Comparison of ENCODE assay signal across 16 cellular contexts in the genomic region with DNA sequence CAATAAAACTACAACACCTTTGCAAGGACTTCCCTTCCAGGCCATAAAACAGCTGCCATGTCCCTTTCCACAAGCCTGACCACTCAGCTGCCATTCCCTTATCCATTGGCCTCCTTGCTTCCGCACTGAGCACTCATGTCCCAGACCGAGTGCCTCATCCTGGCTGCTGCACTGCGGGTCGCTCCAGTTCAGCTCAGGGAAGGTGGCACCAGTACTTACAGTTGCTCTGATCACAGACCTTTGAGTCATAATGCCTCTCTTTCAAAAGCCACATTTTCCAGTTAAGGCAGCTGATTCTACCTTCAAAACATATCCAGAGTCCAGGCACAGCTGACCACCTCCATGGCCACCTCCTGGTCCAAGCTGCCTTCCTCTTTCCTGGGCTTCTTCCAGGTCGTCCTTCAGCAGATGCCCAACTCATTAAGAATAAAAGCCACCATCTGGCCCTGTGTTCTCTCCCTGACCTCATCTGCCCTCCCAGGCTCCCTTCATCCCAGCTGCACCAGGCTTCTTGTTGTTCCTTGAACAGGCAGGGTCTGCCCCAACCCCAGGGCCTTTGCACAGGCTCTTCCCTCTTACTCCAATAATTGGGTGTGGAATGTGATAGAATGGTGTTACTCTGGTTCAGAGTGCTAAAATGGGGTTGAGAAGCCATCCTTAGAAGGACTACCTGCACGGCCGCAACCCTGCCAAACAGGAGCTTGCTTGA.
"Had no signal": no experiment of that assay in that cellular context is flagged by ENCODE, and none has a peak within 500 bp of the region (broad histone marks: within the 10 kb centered on the region; RNA-seq: fewer than 3 reads in every experiment).

No MANE protein-coding gene starts in this region.

- DNase-seq: effector memory CD8-positive, alpha-beta T cell; esophagus squamous epithelium; foreskin fibroblast; kidney glomerular epithelial cell; nephron progenitor cell; sigmoid colon; stimulated activated CD4-positive, alpha-beta T cell treated with anti-CD3 and anti-CD28 coated beads, Interleukin-2, amount 100 ng/mL, for 24 hours; stimulated activated naive CD4-positive, alpha-beta T cell; stomach; substantia nigra; trophoblast cell had no signal

- H3K4me3 ChIP-seq: esophagus squamous epithelium, hepatocyte, sigmoid colon, skin epidermis, stomach, thoracic aorta had no signal

- ATAC-seq: effector memory CD8-positive, alpha-beta T cell; naive thymus-derived CD4-positive, alpha-beta T cell had no signal

- H3K27ac ChIP-seq: esophagus squamous epithelium, hepatocyte, neutrophil, sigmoid colon, skin epidermis, stomach, thoracic aorta had no signal

- H3K9me3 ChIP-seq: esophagus squamous epithelium, neutrophil, sigmoid colon, stomach, thoracic aorta had no signal

- H3K9me3 Mint-ChIP-seq: effector memory CD8-positive, alpha-beta T cell; naive thymus-derived CD4-positive, alpha-beta T cell; nephron progenitor cell had no signal

- H3K36me3 ChIP-seq: esophagus squamous epithelium, neutrophil, sigmoid colon, stomach, thoracic aorta had no signal

- H3K36me3 Mint-ChIP-seq: naive thymus-derived CD4-positive, alpha-beta T cell had no signal

- H3K4me3 Mint-ChIP-seq: effector memory CD8-positive, alpha-beta T cell; naive thymus-derived CD4-positive, alpha-beta T cell; nephron progenitor cell had no signal

- H3K4me1 ChIP-seq: esophagus squamous epithelium, sigmoid colon, stomach had no signal

- H3K4me1 Mint-ChIP-seq: naive thymus-derived CD4-positive, alpha-beta T cell had no signal

- H3K27ac Mint-ChIP-seq: effector memory CD8-positive, alpha-beta T cell had no signal
